In the genomic region with DNA sequence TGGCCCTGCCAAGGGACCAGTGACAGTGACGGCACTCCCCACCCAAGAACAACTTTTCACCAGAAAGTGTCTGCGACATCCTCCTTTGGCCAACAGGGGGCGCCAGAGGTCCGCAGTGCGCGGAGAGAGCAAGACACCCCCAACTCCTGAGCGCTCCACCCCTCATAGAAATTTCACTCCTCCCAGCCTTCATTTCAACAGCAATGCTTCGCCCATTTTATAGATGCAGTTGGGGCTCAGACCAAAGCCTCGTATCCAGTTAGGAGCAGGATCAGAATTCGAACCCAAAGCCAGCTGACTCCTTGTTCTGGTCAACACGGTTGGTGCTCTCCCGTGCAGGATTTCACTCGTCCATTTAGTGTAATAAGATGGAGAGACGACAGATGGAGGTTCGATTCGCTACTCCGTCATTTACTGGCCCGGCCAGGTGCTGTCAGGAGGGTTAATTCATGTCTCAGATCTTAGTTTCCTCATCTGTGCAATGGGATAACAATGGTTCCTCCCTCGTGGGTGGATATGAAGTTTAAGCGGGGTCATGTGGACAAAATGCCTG, we compare ENCODE assay signal across 8 cellular contexts. TPM values are rescaled to one million over a fixed set of nuclear protein-coding genes. Genes with fewer than 3 reads are reported as not detected.
DNase-seq lines count a peak whose midpoint lies in the region; ATAC-seq and TF ChIP-seq lines count a peak whose summit lies in the region.

No MANE protein-coding gene starts in this region.

- TF ChIP-seq CTCF in Caco-2 (IDR thresholded peaks at IDR 0.05; ENCODE audit: insufficient read depth in 1 of 2, low read depth in 1 of 2, low read length in 1 of 2, severe bottlenecking in 1 of 2, unreplicated experiment in 1 of 2) (peak; percentile 92 to 95), fibroblast of lung (conservative IDR thresholded peaks at IDR 0.05 in 1 of 2, IDR thresholded peaks at IDR 0.05 in 1 of 2; ENCODE audit: low read depth in 1 of 2, low read length in 2 of 2) (peak; percentile 86 to 93), nephron progenitor cell (IDR thresholded peaks at IDR 0.05) (peak; percentile 94)

- H3K27me3 Mint-ChIP-seq in Caco-2 (ENCODE audit: insufficient read depth, unreplicated experiment) (no peaks in the 10 kb centered on the region), nephron progenitor cell (ENCODE audit: low read depth, poor library complexity) (peaks cover 54% of the 10 kb centered on the region)

- H4K20me1 ChIP-seq in fibroblast of lung (ENCODE audit: control insufficient read depth, extremely low read depth, insufficient read depth, low read length) = no peaks in the 10 kb centered on the region

- H3K36me3 Mint-ChIP-seq in Caco-2 (ENCODE audit: insufficient read depth, unreplicated experiment) (peaks cover 30% of the 10 kb centered on the region), nephron progenitor cell (ENCODE audit: low read depth) (peaks cover 5% of the 10 kb centered on the region)

- H3K4me3 ChIP-seq in Caco-2 (ENCODE audit: low read depth, low read length) = no peak overlapping the region
- peak overlapping the region in 2 of 4 experiments; percentile 5 to 9 for H3K4me3 ChIP-seq in fibroblast of lung (replicated peaks in 1 of 4; ENCODE audit: control extremely low read depth in 1 of 4, insufficient read depth in 1 of 4, low read depth in 3 of 4, low read length in 4 of 4)

- CTCF ChIA-PET in Caco-2 (lab: Charles Lee) = interaction anchor here (0.6 to 3.6 kb wide), 4 partner anchors 12 to 66 kb away, joined by 3 to 37 read pairs (median 12); no protein-coding TSS in a partner anchor

- H3K27ac Mint-ChIP-seq in Caco-2 (ENCODE audit: unreplicated experiment) (no peak overlapping the region), nephron progenitor cell (no peak overlapping the region)

- H2AFZ ChIP-seq in fibroblast of lung (ENCODE audit: low read length) = peak overlapping the region; percentile 48

- TF ChIP-seq EP300 in Ishikawa (IDR thresholded peaks at IDR 0.05; ENCODE audit: borderline replicate concordance) = no peak

- BruUV-seq in Caco-2 (replicated peaks; lab: Mats Ljungman, UMichigan) = no TSS peak

- POLR2A ChIA-PET in Caco-2 (lab: Charles Lee) = no interaction called here

- H3K4me1 ChIP-seq in Caco-2 (no peaks in the 10 kb centered on the region), fibroblast of lung (ENCODE audit: control insufficient read depth, extremely low read depth, insufficient read depth, low read length) (peaks cover 7% of the 10 kb centered on the region)

- intact Hi-C loops in Caco-2 (cut with micrococcal nuclease; ENCODE audit: unreplicated experiment) = loop anchor here (1.0 to 5.0 kb wide), 8 partner anchors 66 to 529 kb away; a partner anchor contains a TSS

- peak overlapping the region; percentile 52 for H3K4me2 ChIP-seq in fibroblast of lung (ENCODE audit: extremely low read depth, insufficient read depth, low read length)

- H3K79me2 ChIP-seq in fibroblast of lung (ENCODE audit: control insufficient read depth, insufficient read depth, low read length) = no peaks in the 10 kb centered on the region

- H3K9ac ChIP-seq in fibroblast of lung (ENCODE audit: insufficient read depth, low read length) = no peak overlapping the region

- no peaks in the 10 kb centered on the region for H3K9me3 ChIP-seq in Caco-2
- no peaks in the 10 kb centered on the region for H3K9me3 ChIP-seq in fibroblast of lung (ENCODE audit: control insufficient read depth, insufficient read depth, low read depth, low read length)

- H3K27ac ChIP-seq in fibroblast of lung (ENCODE audit: insufficient read depth, low read length) = no peak overlapping the region

- peak; percentile 93 for TF ChIP-seq RAD21 in Ishikawa (IDR thresholded peaks at IDR 0.05; ENCODE audit: low read depth)

- H3K4me3 Mint-ChIP-seq in Caco-2 (ENCODE audit: unreplicated experiment) (peak overlapping the region; percentile 69), nephron progenitor cell (peak overlapping the region; percentile 43)

- H3K9me3 Mint-ChIP-seq in Caco-2 (ENCODE audit: unreplicated experiment) (no peaks in the 10 kb centered on the region), nephron progenitor cell (no peaks in the 10 kb centered on the region)

- H3K36me3 ChIP-seq in Caco-2 (ENCODE audit: control insufficient read depth, insufficient read depth, low read length) (peaks cover 2% of the 10 kb centered on the region; the same call in 1 of the 2 replicates), fibroblast of lung (ENCODE audit: control insufficient read depth, insufficient read depth, low read length) (peaks cover 2% of the 10 kb centered on the region)

- H3K27me3 ChIP-seq in Caco-2 (replicated peaks; ENCODE audit: control insufficient read depth, insufficient read depth, low read length) = no peaks in the 10 kb centered on the region
- peaks cover 3% of the 10 kb centered on the region for H3K27me3 ChIP-seq in fibroblast of lung (ENCODE audit: control insufficient read depth, insufficient read depth, low read length)

- no peak for ATAC-seq in HG02759 (IDR thresholded peaks at IDR 0.05; ENCODE audit: unreplicated experiment)

- H3K4me1 Mint-ChIP-seq in Caco-2 (ENCODE audit: low read depth, unreplicated experiment) (peaks cover 15% of the 10 kb centered on the region), nephron progenitor cell (peaks cover 27% of the 10 kb centered on the region)

- DNase-seq in Caco-2 (peak; percentile 74 to 83), fibroblast of lung (ENCODE audit: low read depth in 2 of 2) (peak; percentile 48 to 67), nephron progenitor cell (peak; percentile 86)
- DNase-seq in activated T-cell treated with anti-CD3 and anti-CD28 coated beads, Interleukin-2, amount 50 U/mL, for 48 hours = peak; percentile 88 to 93
- peak; percentile 82 for DNase-seq in stimulated activated naive CD4-positive, alpha-beta T cell treated with Interleukin-2 at 50 U/mL for 16 hours (lab: John Stamatoyannopoulos, UW)

TF ChIP-seq in Ishikawa, 13 proteins besides CTCF, POLR2A, EP300 and RAD21 (continues in another document):
- TF ChIP-seq, protein P1, sequence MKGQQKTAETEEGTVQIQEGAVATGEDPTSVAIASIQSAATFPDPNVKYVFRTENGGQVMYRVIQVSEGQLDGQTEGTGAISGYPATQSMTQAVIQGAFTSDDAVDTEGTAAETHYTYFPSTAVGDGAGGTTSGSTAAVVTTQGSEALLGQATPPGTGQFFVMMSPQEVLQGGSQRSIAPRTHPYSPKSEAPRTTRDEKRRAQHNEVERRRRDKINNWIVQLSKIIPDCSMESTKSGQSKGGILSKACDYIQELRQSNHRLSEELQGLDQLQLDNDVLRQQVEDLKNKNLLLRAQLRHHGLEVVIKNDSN (IDR thresholded peaks at IDR 0.05) = no peak
- TF ChIP-seq ZBTB7A (IDR thresholded peaks at IDR 0.05; ENCODE audit: low read depth) (no peak), TAF1 (IDR thresholded peaks at IDR 0.05; ENCODE audit: low read depth) (no peak), CREB1 (IDR thresholded peaks at IDR 0.05; ENCODE audit: low read depth) (no peak), EGR1 (IDR thresholded peaks at IDR 0.05) (no peak), FOXM1 (IDR thresholded peaks at IDR 0.05; ENCODE audit: borderline replicate concordance, low read depth) (no peak), TEAD4 (IDR thresholded peaks at IDR 0.05) (no peak)
- TF ChIP-seq, protein P2, sequence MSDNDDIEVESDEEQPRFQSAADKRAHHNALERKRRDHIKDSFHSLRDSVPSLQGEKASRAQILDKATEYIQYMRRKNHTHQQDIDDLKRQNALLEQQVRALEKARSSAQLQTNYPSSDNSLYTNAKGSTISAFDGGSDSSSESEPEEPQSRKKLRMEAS (IDR thresholded peaks at IDR 0.05) = no peak

TF ChIP-seq in PFSK-1, 5 proteins besides CTCF, POLR2A, EP300 and RAD21:
- TF ChIP-seq FOXP2 (optimal IDR thresholded peaks at IDR 0.05; ENCODE audit: borderline replicate concordance, extremely low read depth, extremely low read length, insufficient read depth) (peak; percentile 14), TAF1 (IDR thresholded peaks at IDR 0.05; ENCODE audit: borderline replicate concordance, insufficient read depth, low read length) (no peak)

RNA-seq across cellular contexts. Expression of a gene that starts 2.4 kb away (rescaled TPM):
- total RNA-seq in Caco-2 (2022) = 49.5 and 53.9 TPM in 2 replicates
- 38.2 TPM for polyA plus RNA-seq in PFSK-1 (2012; ENCODE audit: insufficient read length, low read depth)
- 25.7 and 28.6 TPM in 2 replicates for total RNA-seq in fibroblast of lung
- 50.3 and 69.0 TPM in 2 replicates for polyA plus RNA-seq in fibroblast of lung
- 38.4 and 50.6 TPM in 2 replicates for polyA plus RNA-seq in fibroblast of lung (2012)
- polyA minus RNA-seq in fibroblast of lung (ENCODE audit: low replicate concordance) = 13.3 and 18.7 TPM in 2 replicates

RNA-seq across cellular contexts. Expression of a gene that starts 49.4 kb away (rescaled TPM):
- 133 and 164 TPM in 2 replicates for total RNA-seq in Caco-2 (2022)
- polyA plus RNA-seq in PFSK-1 (2012; ENCODE audit: insufficient read length, low read depth) = 128 TPM
- total RNA-seq in fibroblast of lung = 93.0 and 174 TPM in 2 replicates
- 184 and 189 TPM in 2 replicates for polyA plus RNA-seq in fibroblast of lung
- 181 and 204 TPM in 2 replicates for polyA plus RNA-seq in fibroblast of lung (2012)
- 434 and 475 TPM in 2 replicates for polyA minus RNA-seq in fibroblast of lung (ENCODE audit: low replicate concordance)

RNA-seq across cellular contexts. Expression of a gene that starts 54.6 kb away (rescaled TPM):
- 20.7 and 20.9 TPM in 2 replicates for total RNA-seq in Caco-2 (2022)
- 37.1 TPM for polyA plus RNA-seq in PFSK-1 (2012; ENCODE audit: insufficient read length, low read depth)
- total RNA-seq in fibroblast of lung = 31.8 and 38.5 TPM in 2 replicates
- 32.1 and 39.1 TPM in 2 replicates for polyA plus RNA-seq in fibroblast of lung
- 32.8 and 34.0 TPM in 2 replicates for polyA plus RNA-seq in fibroblast of lung (2012)
- polyA minus RNA-seq in fibroblast of lung (ENCODE audit: low replicate concordance) = 6.9 and 7.1 TPM in 2 replicates

RNA-seq across cellular contexts. Expression of a gene that starts 56.9 kb away (rescaled TPM):
- total RNA-seq in Caco-2 (2022) = 0.95 and 1.0 TPM in 2 replicates
- 0.15 TPM for polyA plus RNA-seq in PFSK-1 (2012; ENCODE audit: insufficient read length, low read depth)
- total RNA-seq in fibroblast of lung = under 0.01 TPM in 1 of 2 replicates, not detected in the other
- 0.06 and 0.36 TPM in 2 replicates for polyA plus RNA-seq in fibroblast of lung
- 0.12 and 0.16 TPM in 2 replicates for polyA plus RNA-seq in fibroblast of lung (2012)
- 2.5 TPM in 1 of 2 replicates, not detected in the other for polyA minus RNA-seq in fibroblast of lung (ENCODE audit: low replicate concordance)
